Comparison of ENCODE assay signal across 10 cellular contexts in genomic region chr20:46894579-46894958, GRCh38. TPM values are rescaled to one million over a fixed set of nuclear protein-coding genes. Genes with fewer than 3 reads are reported as not detected.
DNase-seq lines count a peak whose midpoint lies in the region; ATAC-seq and TF ChIP-seq lines count a peak whose summit lies in the region.
"Had no signal": no experiment of that assay in that cellular context is flagged by ENCODE, and none has a peak within 500 bp of the region (broad histone marks: within the 10 kb centered on the region; RNA-seq: fewer than 3 reads in every experiment).

EYA2 (plus strand) TSS chr20:46894843; CDS start chr20:46990011, 95,168 bp downstream.

- no peaks in the 10 kb centered on the region for H3K36me3 ChIP-seq in gastroesophageal sphincter
- no peaks in the 10 kb centered on the region for H3K36me3 ChIP-seq in parathyroid adenoma (ENCODE audit: control insufficient read depth, insufficient read depth, low read length)

- H3K27me3 ChIP-seq in gastroesophageal sphincter (peaks cover 62% of the 10 kb centered on the region), parathyroid adenoma (ENCODE audit: control insufficient read depth, insufficient read depth, low read length) (no peaks in the 10 kb centered on the region)

- H3K4me1 ChIP-seq in gastroesophageal sphincter (peaks cover 0 to 20% (median 0%) of the 10 kb centered on the region in 3 donors), parathyroid adenoma (peaks cover 2% of the 10 kb centered on the region)

- peak within 1 kb of the TSS; percentile 2 for H3K9ac ChIP-seq in parathyroid adenoma

- DNase-seq in Calu3, result peak; percentile 26
- DNase-seq in NCI-H345 treated with DMSO at 0.1 percent for 48 hours (lab: John Stamatoyannopoulos, UW; ENCODE audit: unreplicated experiment), result peak; percentile 9
- DNase-seq in activated T-cell treated with anti-CD3 and anti-CD28 coated beads, Interleukin-2, amount 50 U/mL, for 72 hours, result no peak
- DNase-seq in COLO829 (ENCODE audit: low spot score), result no peak
- DNase-seq in GM10248 (ENCODE audit: extremely low spot score), result no peak

- H3K4me3 Mint-ChIP-seq in Calu3 (ENCODE audit: low read depth, unreplicated experiment), result peak within 1 kb of the TSS; percentile 46
- no peak within 1 kb of the TSS for H3K4me3 Mint-ChIP-seq in activated T-cell treated with anti-CD3 and anti-CD28 coated beads, Interleukin-2, amount 50 U/mL, for 72 hours
- H3K4me3 Mint-ChIP-seq: activated T-helper 17 cell treated with anti-CD3 and anti-CD28 coated beads, Interleukin-2, amount 50 U/mL, for 72 hours had no signal

- no TSS peak for BruUV-seq in Calu3 (replicated peaks; lab: Mats Ljungman, UMichigan)

- peaks cover 21% of the 10 kb centered on the region for H3K4me1 Mint-ChIP-seq in Calu3 (ENCODE audit: low read depth, unreplicated experiment)
- H3K4me1 Mint-ChIP-seq in activated T-cell treated with anti-CD3 and anti-CD28 coated beads, Interleukin-2, amount 50 U/mL, for 72 hours (ENCODE audit: low read depth), result no peaks in the 10 kb centered on the region
- H3K4me1 Mint-ChIP-seq: activated T-helper 17 cell treated with anti-CD3 and anti-CD28 coated beads, Interleukin-2, amount 50 U/mL, for 72 hours had no signal

- TF ChIP-seq CTCF in Calu3 (IDR thresholded peaks at IDR 0.05; ENCODE audit: unreplicated experiment) (no peak), gastroesophageal sphincter (IDR thresholded peaks at IDR 0.05) (no peak), parathyroid adenoma (IDR thresholded peaks at IDR 0.05) (no peak), GM10248 (IDR thresholded peaks at IDR 0.05; ENCODE audit: control extremely low read depth, extremely low read depth, low read depth, missing control alignments) (no peak)

- peak within 1 kb of the TSS; percentile 76 for H2AFZ ChIP-seq in parathyroid adenoma

- CTCF ChIA-PET in Calu3 (lab: Charles Lee) (no interaction called here), GM10248 (lab: Yijun Ruan, JAX) (no interaction called here)

- H3K27ac ChIP-seq in gastroesophageal sphincter (peak within 1 kb of the TSS in 2 of 4 donors; percentile 35 to 71), parathyroid adenoma (peak within 1 kb of the TSS; percentile 33)

- H3K9me3 Mint-ChIP-seq in Calu3 (ENCODE audit: low read depth, unreplicated experiment), result peaks cover 4% of the 10 kb centered on the region
- H3K9me3 Mint-ChIP-seq in activated T-cell treated with anti-CD3 and anti-CD28 coated beads, Interleukin-2, amount 50 U/mL, for 72 hours, result no peaks in the 10 kb centered on the region
- H3K9me3 Mint-ChIP-seq: activated T-helper 17 cell treated with anti-CD3 and anti-CD28 coated beads, Interleukin-2, amount 50 U/mL, for 72 hours had no signal

- peak within 1 kb of the TSS; percentile 48 for H3K4me2 ChIP-seq in parathyroid adenoma (ENCODE audit: low read length)

- TF ChIP-seq POLR2A in gastroesophageal sphincter (IDR thresholded peaks at IDR 0.05), result no peak

- no CpG with 5 or more reads among the region's 52 CpGs for WGBS in gastroesophageal sphincter (ENCODE audit: low coverage in 1 of 2), 2 donors

- H3K4me3 ChIP-seq in gastroesophageal sphincter, result peak within 1 kb of the TSS; percentile 21 to 56
- peak within 1 kb of the TSS; percentile 77 for H3K4me3 ChIP-seq in parathyroid adenoma (ENCODE audit: low read depth, low read length)

- H3K27me3 Mint-ChIP-seq in Calu3 (ENCODE audit: unreplicated experiment), result peaks cover 96% of the 10 kb centered on the region
- peaks cover 54% of the 10 kb centered on the region for H3K27me3 Mint-ChIP-seq in activated T-cell treated with anti-CD3 and anti-CD28 coated beads, Interleukin-2, amount 50 U/mL, for 72 hours (ENCODE audit: low read depth)

- no peak within 1 kb of the TSS for H3K27ac Mint-ChIP-seq in Calu3 (ENCODE audit: unreplicated experiment)
- H3K27ac Mint-ChIP-seq in activated T-cell treated with anti-CD3 and anti-CD28 coated beads, Interleukin-2, amount 50 U/mL, for 72 hours, result no peak within 1 kb of the TSS
- H3K27ac Mint-ChIP-seq: activated T-helper 17 cell treated with anti-CD3 and anti-CD28 coated beads, Interleukin-2, amount 50 U/mL, for 72 hours had no signal

- POLR2A ChIA-PET in GM10248 (lab: Yijun Ruan, JAX), result no interaction called here

- intact Hi-C loops in Calu3 (cut with micrococcal nuclease; ENCODE audit: unreplicated experiment), result no loop called here

- peaks cover 0 to 21% (median 0%) of the 10 kb centered on the region in 3 donors for H3K9me3 ChIP-seq in gastroesophageal sphincter
- H3K9me3 ChIP-seq in parathyroid adenoma (ENCODE audit: control insufficient read depth, low read length), result no peaks in the 10 kb centered on the region

- peak; percentile 58 for ATAC-seq in gastroesophageal sphincter
- ATAC-seq in activated T-cell treated with anti-CD3 and anti-CD28 coated beads, Interleukin-2, amount 50 U/mL, for 72 hours (replicated peaks in 1 of 2), result no peak
- ATAC-seq in HG03432 (IDR thresholded peaks at IDR 0.05; ENCODE audit: unreplicated experiment), result no peak
- ATAC-seq: activated T-helper 17 cell treated with anti-CD3 and anti-CD28 coated beads, Interleukin-2, amount 50 U/mL, for 72 hours had no signal

- H3K79me2 ChIP-seq in parathyroid adenoma, result peaks cover 17% of the 10 kb centered on the region

- H3K36me3 Mint-ChIP-seq in Calu3 (ENCODE audit: insufficient read depth, unreplicated experiment), result no peaks in the 10 kb centered on the region
- H3K36me3 Mint-ChIP-seq in activated T-cell treated with anti-CD3 and anti-CD28 coated beads, Interleukin-2, amount 50 U/mL, for 72 hours (ENCODE audit: insufficient read depth in 2 of 2), result no peaks in the 10 kb centered on the region

- no peak for TF ChIP-seq EP300 in gastroesophageal sphincter (IDR thresholded peaks at IDR 0.05)

RNA-seq across cellular contexts. Expression of gene EYA2, which starts in this region (rescaled TPM):
- 0.32 and 0.35 TPM in 2 replicates for total RNA-seq in Calu3 (2022)
- 1 to 10 TPM in 2 of 4 donors, under 1 TPM in 2; 0.47 to 4.1 (median 2.2) TPM for total RNA-seq in gastroesophageal sphincter
- under 1 TPM in 1 of 2 donors, not detected in 1; 0.12 TPM for total RNA-seq in activated T-cell treated with anti-CD3 and anti-CD28 coated beads, Interleukin-2, amount 50 U/mL, for 72 hours
- total RNA-seq: kidney epithelial cell had no signal

Comparison
In these comparisons a context has a peak if more than half of its experiments do, and no peak if none do; other contexts are left out.
1. Peak in DNase-seq in Calu3; RNA of the gene not detected or under 1 TPM.